ENCODE assay signal across 1 cellular context in genomic region chr17:82789806-82790205, GRCh38.
TF ChIP-seq lines count a peak whose summit lies in the region.

No MANE protein-coding gene starts in this region.

TF ChIP-seq in HCT116, 20 proteins besides CTCF, POLR2A, EP300 and RAD21:
- TF ChIP-seq ZBTB33 (IDR thresholded peaks at IDR 0.05; ENCODE audit: extremely low read depth, insufficient replicate concordance, low read length) (no peak), JUND (IDR thresholded peaks at IDR 0.05) (no peak), EZH2 (IDR thresholded peaks at IDR 0.05) (no peak), SRF (IDR thresholded peaks at IDR 0.05; ENCODE audit: low read depth) (no peak), EZH2phosphoT487 (IDR thresholded peaks at IDR 0.05; ENCODE audit: borderline replicate concordance) (no peak), EGR1 (IDR thresholded peaks at IDR 0.05; ENCODE audit: low read depth) (no peak)
